ENCODE assay signal across 1 cellular context in genomic region chr17:41734139-41734948, GRCh38.
TF ChIP-seq lines count a peak whose summit lies in the region.

A gene with protein sequence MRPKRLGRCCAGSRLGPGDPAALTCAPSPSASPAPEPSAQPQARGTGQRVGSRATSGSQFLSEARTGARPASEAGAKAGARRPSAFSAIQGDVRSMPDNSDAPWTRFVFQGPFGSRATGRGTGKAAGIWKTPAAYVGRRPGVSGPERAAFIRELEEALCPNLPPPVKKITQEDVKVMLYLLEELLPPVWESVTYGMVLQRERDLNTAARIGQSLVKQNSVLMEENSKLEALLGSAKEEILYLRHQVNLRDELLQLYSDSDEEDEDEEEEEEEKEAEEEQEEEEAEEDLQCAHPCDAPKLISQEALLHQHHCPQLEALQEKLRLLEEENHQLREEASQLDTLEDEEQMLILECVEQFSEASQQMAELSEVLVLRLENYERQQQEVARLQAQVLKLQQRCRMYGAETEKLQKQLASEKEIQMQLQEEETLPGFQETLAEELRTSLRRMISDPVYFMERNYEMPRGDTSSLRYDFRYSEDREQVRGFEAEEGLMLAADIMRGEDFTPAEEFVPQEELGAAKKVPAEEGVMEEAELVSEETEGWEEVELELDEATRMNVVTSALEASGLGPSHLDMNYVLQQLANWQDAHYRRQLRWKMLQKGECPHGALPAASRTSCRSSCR (minus strand): TSS chr17:41734643. CDS start chr17:41734634, 9 bp downstream.

TF ChIP-seq in HepG2, 621 proteins besides CTCF, POLR2A, EP300 and RAD21 (continued from another document and continues in another):
- TF ChIP-seq, protein P1, sequence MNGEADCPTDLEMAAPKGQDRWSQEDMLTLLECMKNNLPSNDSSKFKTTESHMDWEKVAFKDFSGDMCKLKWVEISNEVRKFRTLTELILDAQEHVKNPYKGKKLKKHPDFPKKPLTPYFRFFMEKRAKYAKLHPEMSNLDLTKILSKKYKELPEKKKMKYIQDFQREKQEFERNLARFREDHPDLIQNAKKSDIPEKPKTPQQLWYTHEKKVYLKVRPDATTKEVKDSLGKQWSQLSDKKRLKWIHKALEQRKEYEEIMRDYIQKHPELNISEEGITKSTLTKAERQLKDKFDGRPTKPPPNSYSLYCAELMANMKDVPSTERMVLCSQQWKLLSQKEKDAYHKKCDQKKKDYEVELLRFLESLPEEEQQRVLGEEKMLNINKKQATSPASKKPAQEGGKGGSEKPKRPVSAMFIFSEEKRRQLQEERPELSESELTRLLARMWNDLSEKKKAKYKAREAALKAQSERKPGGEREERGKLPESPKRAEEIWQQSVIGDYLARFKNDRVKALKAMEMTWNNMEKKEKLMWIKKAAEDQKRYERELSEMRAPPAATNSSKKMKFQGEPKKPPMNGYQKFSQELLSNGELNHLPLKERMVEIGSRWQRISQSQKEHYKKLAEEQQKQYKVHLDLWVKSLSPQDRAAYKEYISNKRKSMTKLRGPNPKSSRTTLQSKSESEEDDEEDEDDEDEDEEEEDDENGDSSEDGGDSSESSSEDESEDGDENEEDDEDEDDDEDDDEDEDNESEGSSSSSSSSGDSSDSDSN (CRISPR knock-in tag; IDR thresholded peaks at IDR 0.05): peak; percentile 90
- no peak for TF ChIP-seq YEATS4 (CRISPR knock-in tag; IDR thresholded peaks at IDR 0.05; ENCODE audit: borderline replicate concordance)
- TF ChIP-seq, protein P2, sequence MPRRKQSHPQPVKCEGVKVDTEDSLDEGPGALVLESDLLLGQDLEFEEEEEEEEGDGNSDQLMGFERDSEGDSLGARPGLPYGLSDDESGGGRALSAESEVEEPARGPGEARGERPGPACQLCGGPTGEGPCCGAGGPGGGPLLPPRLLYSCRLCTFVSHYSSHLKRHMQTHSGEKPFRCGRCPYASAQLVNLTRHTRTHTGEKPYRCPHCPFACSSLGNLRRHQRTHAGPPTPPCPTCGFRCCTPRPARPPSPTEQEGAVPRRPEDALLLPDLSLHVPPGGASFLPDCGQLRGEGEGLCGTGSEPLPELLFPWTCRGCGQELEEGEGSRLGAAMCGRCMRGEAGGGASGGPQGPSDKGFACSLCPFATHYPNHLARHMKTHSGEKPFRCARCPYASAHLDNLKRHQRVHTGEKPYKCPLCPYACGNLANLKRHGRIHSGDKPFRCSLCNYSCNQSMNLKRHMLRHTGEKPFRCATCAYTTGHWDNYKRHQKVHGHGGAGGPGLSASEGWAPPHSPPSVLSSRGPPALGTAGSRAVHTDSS (CRISPR knock-in tag; conservative IDR thresholded peaks at IDR 0.05): no peak
- TF ChIP-seq MTA1 (CRISPR knock-in tag; IDR thresholded peaks at IDR 0.05; ENCODE audit: borderline replicate concordance): peak; percentile 11; the same call in 1 of the 2 replicates
- TF ChIP-seq ZFP36L1 (CRISPR knock-in tag; IDR thresholded peaks at IDR 0.05): 0 out of 2 replicates have a peak, but pooled peaks have one; percentile 30
- TF ChIP-seq ATF6 (CRISPR knock-in tag; conservative IDR thresholded peaks at IDR 0.05): 0 out of 2 replicates have a peak, but pooled peaks have one; percentile 72
- TF ChIP-seq, protein P3, sequence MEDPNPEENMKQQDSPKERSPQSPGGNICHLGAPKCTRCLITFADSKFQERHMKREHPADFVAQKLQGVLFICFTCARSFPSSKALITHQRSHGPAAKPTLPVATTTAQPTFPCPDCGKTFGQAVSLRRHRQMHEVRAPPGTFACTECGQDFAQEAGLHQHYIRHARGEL (CRISPR knock-in tag; IDR thresholded peaks at IDR 0.05): peak; percentile 39; the same call in 1 of the 2 replicates
- TF ChIP-seq, protein P4, sequence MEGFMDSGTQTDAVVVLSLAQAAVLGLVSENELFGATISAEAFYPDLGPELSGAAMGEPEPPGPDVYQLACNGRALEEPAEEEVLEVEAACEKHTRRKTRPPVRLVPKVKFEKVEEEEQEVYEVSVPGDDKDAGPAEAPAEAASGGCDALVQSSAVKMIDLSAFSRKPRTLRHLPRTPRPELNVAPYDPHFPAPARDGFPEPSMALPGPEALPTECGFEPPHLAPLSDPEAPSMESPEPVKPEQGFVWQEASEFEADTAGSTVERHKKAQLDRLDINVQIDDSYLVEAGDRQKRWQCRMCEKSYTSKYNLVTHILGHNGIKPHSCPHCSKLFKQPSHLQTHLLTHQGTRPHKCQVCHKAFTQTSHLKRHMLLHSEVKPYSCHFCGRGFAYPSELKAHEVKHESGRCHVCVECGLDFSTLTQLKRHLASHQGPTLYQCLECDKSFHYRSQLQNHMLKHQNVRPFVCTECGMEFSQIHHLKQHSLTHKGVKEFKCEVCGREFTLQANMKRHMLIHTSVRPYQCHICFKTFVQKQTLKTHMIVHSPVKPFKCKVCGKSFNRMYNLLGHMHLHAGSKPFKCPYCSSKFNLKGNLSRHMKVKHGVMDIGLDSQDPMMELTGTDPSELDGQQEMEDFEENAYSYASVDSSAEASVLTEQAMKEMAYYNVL (CRISPR knock-in tag; IDR thresholded peaks at IDR 0.05; ENCODE audit: borderline replicate concordance): no peak; the same call in 1 of the 2 replicates
- no peak for TF ChIP-seq NCOA1 (CRISPR knock-in tag; IDR thresholded peaks at IDR 0.05)
- TF ChIP-seq GATAD2A (CRISPR knock-in tag; IDR thresholded peaks at IDR 0.05): peak; percentile 7; the same call in 1 of the 2 replicates
- TF ChIP-seq ZNF639 (CRISPR knock-in tag; conservative IDR thresholded peaks at IDR 0.05): 0 out of 2 replicates have a peak, but pooled peaks have one; percentile 62
- peak; percentile 31; the same call in 1 of the 2 replicates for TF ChIP-seq ZNF143 (CRISPR knock-in tag; IDR thresholded peaks at IDR 0.05)
- peak; percentile 54; the same call in 1 of the 2 replicates for TF ChIP-seq AKNA (CRISPR knock-in tag; IDR thresholded peaks at IDR 0.05; ENCODE audit: borderline replicate concordance)
- TF ChIP-seq ZNF724P (CRISPR knock-in tag; IDR thresholded peaks at IDR 0.05; ENCODE audit: borderline replicate concordance): peak; percentile 74; the same call in 1 of the 2 replicates
- TF ChIP-seq DRAP1 (CRISPR knock-in tag; IDR thresholded peaks at IDR 0.05): peak; percentile 87
- no peak for TF ChIP-seq THRA (CRISPR knock-in tag; IDR thresholded peaks at IDR 0.05; ENCODE audit: borderline replicate concordance)
- TF ChIP-seq GLI4 (CRISPR knock-in tag; IDR thresholded peaks at IDR 0.05; ENCODE audit: borderline replicate concordance): 0 out of 2 replicates have a peak, but pooled peaks have one; percentile 32
- peak; percentile 65; the same call in 1 of the 2 replicates for TF ChIP-seq ZNF580 (CRISPR knock-in tag; IDR thresholded peaks at IDR 0.05; ENCODE audit: borderline replicate concordance, low read depth)
- TF ChIP-seq ZFP37 (CRISPR knock-in tag; IDR thresholded peaks at IDR 0.05; ENCODE audit: borderline replicate concordance): no peak
- peak; percentile 18; the same call in 1 of the 2 replicates for TF ChIP-seq SALL1 (CRISPR knock-in tag; IDR thresholded peaks at IDR 0.05)
- peak; percentile 82; the same call in 1 of the 2 replicates for TF ChIP-seq BCL3 (CRISPR knock-in tag; IDR thresholded peaks at IDR 0.05)
- TF ChIP-seq, protein P5, sequence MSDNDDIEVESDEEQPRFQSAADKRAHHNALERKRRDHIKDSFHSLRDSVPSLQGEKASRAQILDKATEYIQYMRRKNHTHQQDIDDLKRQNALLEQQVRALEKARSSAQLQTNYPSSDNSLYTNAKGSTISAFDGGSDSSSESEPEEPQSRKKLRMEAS (IDR thresholded peaks at IDR 0.05): peak; percentile 47; the same call in 1 of the 2 replicates
- peak; percentile 76; the same call in 1 of the 2 replicates for TF ChIP-seq ERF (CRISPR knock-in tag; IDR thresholded peaks at IDR 0.05)
- TF ChIP-seq RNF2 (conservative IDR thresholded peaks at IDR 0.05; ENCODE audit: low read depth): peak; percentile 66; the same call in 1 of the 2 replicates
- TF ChIP-seq ZNF276 (CRISPR knock-in tag; IDR thresholded peaks at IDR 0.05; ENCODE audit: low read depth): no peak
